1 cellular context compared by ENCODE assay signal in the genomic region with DNA sequence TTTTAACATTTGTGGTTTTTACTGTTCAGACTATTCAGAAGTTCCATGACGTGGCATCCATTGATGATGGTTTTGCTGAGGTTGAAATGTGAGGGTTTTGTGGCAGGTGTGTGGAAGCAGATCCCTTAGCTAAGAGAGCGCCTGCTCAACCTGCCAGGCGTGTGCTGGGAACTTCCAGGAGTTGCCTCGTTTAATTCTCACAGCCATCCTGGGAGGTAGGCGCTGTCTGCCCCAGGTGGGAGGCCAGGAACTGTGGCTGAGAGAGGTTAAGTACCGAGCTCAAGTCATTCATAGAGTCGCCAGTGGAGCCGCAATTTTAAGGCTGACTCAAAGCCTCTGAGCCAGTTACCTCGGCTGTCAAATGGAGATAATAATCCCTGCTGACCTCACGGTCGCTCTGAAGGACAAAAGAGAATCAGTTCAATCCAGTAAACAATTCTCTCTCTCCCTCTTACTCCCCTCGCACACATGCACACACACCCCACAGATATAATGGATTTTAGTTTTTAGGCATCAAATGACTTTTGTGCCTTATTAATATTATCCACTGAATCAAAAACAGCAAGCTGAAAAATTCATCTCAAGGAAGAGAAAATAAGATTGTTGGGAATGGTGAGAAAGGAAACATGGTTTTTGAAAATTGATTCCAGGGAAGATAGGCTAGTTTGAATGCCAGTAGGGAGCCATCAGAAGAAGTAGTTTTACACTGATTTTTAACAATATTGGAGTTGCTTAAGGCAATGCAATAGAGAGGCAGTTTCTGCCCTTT.
TF ChIP-seq lines count a peak whose summit lies in the region.

No MANE protein-coding gene starts in this region.

TF ChIP-seq in SK-N-SH treated with all-trans-retinoic acid at 6 μM for 48 hours, 23 proteins besides CTCF, POLR2A, EP300 and RAD21 (continued from another document):
- no peak for TF ChIP-seq BACH2 (CRISPR knock-in tag; IDR thresholded peaks at IDR 0.05; ENCODE audit: borderline replicate concordance)
- TF ChIP-seq ZC3H10 (CRISPR knock-in tag; IDR thresholded peaks at IDR 0.05): no peak
- TF ChIP-seq, protein P1, sequence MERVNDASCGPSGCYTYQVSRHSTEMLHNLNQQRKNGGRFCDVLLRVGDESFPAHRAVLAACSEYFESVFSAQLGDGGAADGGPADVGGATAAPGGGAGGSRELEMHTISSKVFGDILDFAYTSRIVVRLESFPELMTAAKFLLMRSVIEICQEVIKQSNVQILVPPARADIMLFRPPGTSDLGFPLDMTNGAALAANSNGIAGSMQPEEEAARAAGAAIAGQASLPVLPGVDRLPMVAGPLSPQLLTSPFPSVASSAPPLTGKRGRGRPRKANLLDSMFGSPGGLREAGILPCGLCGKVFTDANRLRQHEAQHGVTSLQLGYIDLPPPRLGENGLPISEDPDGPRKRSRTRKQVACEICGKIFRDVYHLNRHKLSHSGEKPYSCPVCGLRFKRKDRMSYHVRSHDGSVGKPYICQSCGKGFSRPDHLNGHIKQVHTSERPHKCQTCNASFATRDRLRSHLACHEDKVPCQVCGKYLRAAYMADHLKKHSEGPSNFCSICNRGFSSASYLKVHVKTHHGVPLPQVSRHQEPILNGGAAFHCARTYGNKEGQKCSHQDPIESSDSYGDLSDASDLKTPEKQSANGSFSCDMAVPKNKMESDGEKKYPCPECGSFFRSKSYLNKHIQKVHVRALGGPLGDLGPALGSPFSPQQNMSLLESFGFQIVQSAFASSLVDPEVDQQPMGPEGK (CRISPR knock-in tag; IDR thresholded peaks at IDR 0.05; ENCODE audit: borderline replicate concordance): no peak
- TF ChIP-seq CSDC2 (CRISPR knock-in tag; IDR thresholded peaks at IDR 0.05): no peak
- no peak for TF ChIP-seq OSR1 (CRISPR knock-in tag; IDR thresholded peaks at IDR 0.05)
- no peak for TF ChIP-seq ZNF565 (CRISPR knock-in tag; conservative IDR thresholded peaks at IDR 0.05; ENCODE audit: low read depth)
- TF ChIP-seq TOX (CRISPR knock-in tag; IDR thresholded peaks at IDR 0.05; ENCODE audit: borderline replicate concordance): no peak
- TF ChIP-seq SNAI2 (CRISPR knock-in tag; IDR thresholded peaks at IDR 0.05): no peak
- no peak for TF ChIP-seq ZNF70 (CRISPR knock-in tag; IDR thresholded peaks at IDR 0.05)
TF ChIP-seq in SK-N-SH treated with all-trans-retinoic acid at 6 μM for 48 hours: peak in this region for 0.
